ENCODE assay signal across 20 cellular contexts in the genomic region with DNA sequence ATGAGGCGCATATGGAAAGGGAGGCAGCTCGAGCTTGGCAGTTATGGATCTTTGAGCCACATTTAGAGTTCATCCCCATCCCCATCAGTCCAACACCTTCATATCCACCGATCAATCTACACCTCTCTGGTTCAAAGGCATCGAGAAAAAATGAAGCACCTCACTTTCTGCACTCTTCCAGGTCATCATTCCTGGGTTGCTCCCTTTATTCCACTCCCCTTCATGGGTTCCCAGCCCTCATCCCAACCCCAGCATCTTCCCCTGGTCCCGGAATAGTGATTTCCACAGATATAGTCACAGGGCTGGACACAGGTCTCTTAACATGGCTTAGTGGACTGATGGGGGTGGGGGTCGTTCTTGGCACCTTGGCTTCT. TPM values are rescaled to one million over a fixed set of nuclear protein-coding genes. Genes with fewer than 3 reads are reported as not detected.
A peak's percentile ranks its signal among the peaks of the same experiment; 100 is the strongest.
DNase-seq lines count a peak whose midpoint lies in the region; ATAC-seq and TF ChIP-seq lines count a peak whose summit lies in the region.
"Had no signal": no experiment of that assay in that cellular context is flagged by ENCODE, and none has a peak within 500 bp of the region (broad histone marks: within the 10 kb centered on the region; RNA-seq: fewer than 3 reads in every experiment).

No MANE protein-coding gene starts in this region.

- ATAC-seq in Right ventricle myocardium superior (ENCODE audit: poor library complexity) (no peak), upper lobe of right lung (no peak), T-helper 17 cell (no peak)

- peaks cover 8% of the 10 kb centered on the region for H3K4me1 ChIP-seq in upper lobe of right lung

- H3K4me3 ChIP-seq in upper lobe of right lung, result no peak overlapping the region
- H3K4me3 ChIP-seq: GM12878, HAP-1, SJSA1 had no signal

- H3K27ac ChIP-seq in VCaP (no peak overlapping the region), layer of hippocampus (ENCODE audit: low read depth, low read length) (peak overlapping the region; percentile 84), upper lobe of right lung (no peak overlapping the region)
- H3K27ac ChIP-seq: SJSA1 had no signal

- no peak overlapping the region for H3K4me3 Mint-ChIP-seq in T-helper 17 cell
- H3K4me3 Mint-ChIP-seq: CD4-positive, alpha-beta memory T cell had no signal

- peak; percentile 5 for DNase-seq in cardiac septum (ENCODE audit: low spot score)
- no peak for DNase-seq in Right ventricle myocardium superior
- DNase-seq in upper lobe of right lung, result peak; percentile 11
- no peak for DNase-seq in SIG-M5 treated with dmso at 0.1 percent for 504 hours (lab: John Stamatoyannopoulos, UW; ENCODE audit: unreplicated experiment)
- no peak for DNase-seq in T-helper 17 cell
- no peak for DNase-seq in NOMO-1 treated with DMSO at 0.1 percent for 48 hours (lab: John Stamatoyannopoulos, UW; ENCODE audit: unreplicated experiment)
- DNase-seq: CD4-positive, alpha-beta memory T cell; DMS153; EL; NCI-H2081 treated with DMSO at 0.1 percent for 48 hours; NCI-H446 treated with DMSO at 0.1 percent for 48 hours; NCI-H748 treated with DMSO at 0.1 percent for 48 hours; SW 1271 had no signal

- H3K36me3 ChIP-seq in upper lobe of right lung, result no peaks in the 10 kb centered on the region
- H3K36me3 ChIP-seq: BE2C, HAP-1, SJSA1 had no signal

- intact Hi-C loops in cardiac septum (cut with DNase I), result no loop called here
- intact Hi-C loops in Right ventricle myocardium superior (cut with DNase I), result no loop called here
- intact Hi-C loops in upper lobe of right lung (cut with DNase I), result no loop called here

- TF ChIP-seq CTCF in VCaP (conservative IDR thresholded peaks at IDR 0.05) (0 out of 2 replicates have a peak, but pooled peaks have one; percentile 3), upper lobe of right lung (IDR thresholded peaks at IDR 0.05) (no peak)

- no peak overlapping the region for H3K27ac Mint-ChIP-seq in T-helper 17 cell
- H3K27ac Mint-ChIP-seq: CD4-positive, alpha-beta memory T cell had no signal

- H3K27me3 ChIP-seq in layer of hippocampus (ENCODE audit: control insufficient read depth, insufficient read depth, low read length), result peaks cover 2% of the 10 kb centered on the region
- peaks cover 40% of the 10 kb centered on the region for H3K27me3 ChIP-seq in upper lobe of right lung

- H3K27me3 Mint-ChIP-seq in T-helper 17 cell, result peaks cover 69% of the 10 kb centered on the region

- H3K4me1 Mint-ChIP-seq in T-helper 17 cell, result peaks cover 6% of the 10 kb centered on the region

- H3K9me3 ChIP-seq in upper lobe of right lung, result no peaks in the 10 kb centered on the region
- H3K9me3 ChIP-seq in T-helper 17 cell (ENCODE audit: control insufficient read depth, low read length, poor library complexity, severe bottlenecking), result no peaks in the 10 kb centered on the region
- H3K9me3 ChIP-seq: BE2C, HAP-1, SJSA1 had no signal

- H3K36me3 Mint-ChIP-seq in T-helper 17 cell (ENCODE audit: low read depth), result peaks cover 4% of the 10 kb centered on the region
- H3K36me3 Mint-ChIP-seq: CD4-positive, alpha-beta memory T cell had no signal

RNA-seq across cellular contexts. Expression of a gene that starts 0.4 kb away (rescaled TPM):
- total RNA-seq in cardiac septum (0.43 TPM), Right ventricle myocardium superior (1.6 TPM), upper lobe of right lung (0.78 TPM), T-helper 17 cell (under 1 TPM in 1 of 2 donors, not detected in 1; 0.35 TPM)
- total RNA-seq: CD4-positive, alpha-beta memory T cell; GM12878; SJSA1 had no signal

RNA-seq across cellular contexts. Expression of a gene that starts 18.3 kb away (rescaled TPM):
- total RNA-seq in cardiac septum (15.5 TPM), Right ventricle myocardium superior (15.9 TPM), upper lobe of right lung (22.4 TPM), T-helper 17 cell (10 to 100 TPM; 39.2 to 39.6 TPM)

RNA-seq across cellular contexts. Expression of a gene that starts 22.3 kb away (rescaled TPM):
- total RNA-seq in cardiac septum, result 0.16 TPM
- 0.46 TPM for total RNA-seq in Right ventricle myocardium superior
- not detected for total RNA-seq in upper lobe of right lung
- not detected for total RNA-seq in T-helper 17 cell
- total RNA-seq: A172; CD4-positive, alpha-beta memory T cell; SJSA1 had no signal

RNA-seq across cellular contexts. Expression of a gene that starts 28.0 kb away (rescaled TPM):
- total RNA-seq in cardiac septum (91.4 TPM), Right ventricle myocardium superior (115 TPM), upper lobe of right lung (69.2 TPM), T-helper 17 cell (10 to 100 TPM; 27.5 to 32.0 TPM)

RNA-seq across cellular contexts. Expression of a gene that starts 40.0 kb away (rescaled TPM):
- total RNA-seq in cardiac septum (not detected), Right ventricle myocardium superior (not detected), upper lobe of right lung (not detected), T-helper 17 cell (under 1 TPM in 1 of 2 donors, not detected in 1; 0.94 TPM)
- total RNA-seq: A172, SJSA1 had no signal

Comparison
In these comparisons a context has a peak if more than half of its experiments do, and no peak if none do; other contexts are left out.
1. DNase-seq: peak in cardiac septum (single experiment) and upper lobe of right lung (single experiment); none in Right ventricle myocardium superior (single experiment), SIG-M5 treated with dmso at 0.1 percent for 504 hours (single experiment), T-helper 17 cell (0 of 3) and NOMO-1 treated with DMSO at 0.1 percent for 48 hours (single experiment).